Comparison of ENCODE assay signal across 19 cellular contexts in the genomic region with DNA sequence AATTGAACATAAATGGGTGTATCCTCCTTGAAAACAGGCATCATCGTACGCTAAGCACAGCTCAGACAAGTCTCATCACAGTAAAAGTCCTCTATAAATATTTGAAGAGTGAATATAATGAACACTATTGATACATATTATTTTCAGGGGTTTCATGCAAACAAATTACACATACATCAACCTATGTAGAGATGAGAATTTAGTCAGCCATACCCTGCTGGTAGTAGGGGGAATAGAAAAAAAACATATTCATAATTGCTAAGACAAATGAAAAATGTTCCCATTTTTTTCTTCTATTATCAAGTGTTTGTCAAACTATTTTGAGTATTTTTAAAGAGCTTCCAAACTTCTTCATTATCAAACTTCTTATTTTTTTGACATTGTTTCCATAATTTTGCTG.
"Had no signal": no experiment of that assay in that cellular context is flagged by ENCODE, and none has a peak within 500 bp of the region (broad histone marks: within the 10 kb centered on the region; RNA-seq: fewer than 3 reads in every experiment).

No MANE protein-coding gene starts in this region.

- H3K4me3 Mint-ChIP-seq: naive thymus-derived CD4-positive, alpha-beta T cell; nephron; neural progenitor cell; stimulated activated memory B cell treated with anti-CD40 and anti-IgM and Interleukin-4, amounts not matched to agents 10 μg/mL and 1 μg/mL and 100 μg/mL, for 72 hours; stimulated activated naive CD8-positive, alpha-beta T cell treated with anti-CD3 and anti-CD28 coated beads, Interleukin-15, amount 100 ng/mL, for 72 hours had no signal

- H3K27me3 Mint-ChIP-seq: naive thymus-derived CD4-positive, alpha-beta T cell; stimulated activated memory B cell treated with anti-CD40 and anti-IgM and Interleukin-4, amounts not matched to agents 10 μg/mL and 1 μg/mL and 100 μg/mL, for 72 hours; stimulated activated naive CD8-positive, alpha-beta T cell treated with anti-CD3 and anti-CD28 coated beads, Interleukin-15, amount 100 ng/mL, for 72 hours had no signal

- H3K36me3 Mint-ChIP-seq: naive thymus-derived CD4-positive, alpha-beta T cell; neural progenitor cell; stimulated activated memory B cell treated with anti-CD40 and anti-IgM and Interleukin-4, amounts not matched to agents 10 μg/mL and 1 μg/mL and 100 μg/mL, for 72 hours had no signal

- H3K27ac Mint-ChIP-seq: naive thymus-derived CD4-positive, alpha-beta T cell; nephron; neural progenitor cell; stimulated activated memory B cell treated with anti-CD40 and anti-IgM and Interleukin-4, amounts not matched to agents 10 μg/mL and 1 μg/mL and 100 μg/mL, for 72 hours; stimulated activated naive CD8-positive, alpha-beta T cell treated with anti-CD3 and anti-CD28 coated beads, Interleukin-15, amount 100 ng/mL, for 72 hours had no signal

- ATAC-seq: mucosa of descending colon; naive thymus-derived CD4-positive, alpha-beta T cell; right lobe of liver; stimulated activated memory B cell treated with anti-CD40 and anti-IgM and Interleukin-4, amounts not matched to agents 10 μg/mL and 1 μg/mL and 100 μg/mL, for 72 hours; stimulated activated naive CD8-positive, alpha-beta T cell treated with anti-CD3 and anti-CD28 coated beads, Interleukin-15, amount 100 ng/mL, for 72 hours had no signal

- DNase-seq: islet precursor cell; left ventricle myocardium inferior; mesendoderm; midbrain; mucosa of descending colon; naive thymus-derived CD4-positive, alpha-beta T cell; occipital lobe; right lobe of liver; stimulated activated CD4-positive, alpha-beta T cell treated with anti-CD3 and anti-CD28 coated beads, Interleukin-1b, Interleukin-23, amount 100 ng/mL, for 48 hours; stimulated activated CD4-positive, alpha-beta T cell treated with anti-CD3 and anti-CD28 coated beads, Interleukin-2, amount 100 ng/mL, for 48 hours; stimulated activated CD4-positive, alpha-beta T cell treated with anti-CD3 and anti-CD28 coated beads, Interleukin-4, amount 100 ng/mL, for 4 hours; stimulated activated CD8-positive, alpha-beta memory T cell treated with anti-CD3 and anti-CD28 coated beads, Interleukin-4, amount 100 ng/mL, for 48 hours; stimulated activated naive CD4-positive, alpha-beta T cell treated with Interleukin-2 at 50 U/mL for 16 hours; stimulated activated naive CD8-positive, alpha-beta T cell treated with anti-CD3 and anti-CD28 coated beads, Interleukin-15, amount 100 ng/mL, for 72 hours; substantia nigra; upper lobe of left lung had no signal

- H3K9me3 Mint-ChIP-seq: nephron; neural progenitor cell; stimulated activated memory B cell treated with anti-CD40 and anti-IgM and Interleukin-4, amounts not matched to agents 10 μg/mL and 1 μg/mL and 100 μg/mL, for 72 hours; stimulated activated naive CD8-positive, alpha-beta T cell treated with anti-CD3 and anti-CD28 coated beads, Interleukin-15, amount 100 ng/mL, for 72 hours had no signal

- H3K4me1 Mint-ChIP-seq: naive thymus-derived CD4-positive, alpha-beta T cell; nephron; stimulated activated memory B cell treated with anti-CD40 and anti-IgM and Interleukin-4, amounts not matched to agents 10 μg/mL and 1 μg/mL and 100 μg/mL, for 72 hours; stimulated activated naive CD8-positive, alpha-beta T cell treated with anti-CD3 and anti-CD28 coated beads, Interleukin-15, amount 100 ng/mL, for 72 hours had no signal
